28 cellular contexts compared by ENCODE assay signal in the genomic region with DNA sequence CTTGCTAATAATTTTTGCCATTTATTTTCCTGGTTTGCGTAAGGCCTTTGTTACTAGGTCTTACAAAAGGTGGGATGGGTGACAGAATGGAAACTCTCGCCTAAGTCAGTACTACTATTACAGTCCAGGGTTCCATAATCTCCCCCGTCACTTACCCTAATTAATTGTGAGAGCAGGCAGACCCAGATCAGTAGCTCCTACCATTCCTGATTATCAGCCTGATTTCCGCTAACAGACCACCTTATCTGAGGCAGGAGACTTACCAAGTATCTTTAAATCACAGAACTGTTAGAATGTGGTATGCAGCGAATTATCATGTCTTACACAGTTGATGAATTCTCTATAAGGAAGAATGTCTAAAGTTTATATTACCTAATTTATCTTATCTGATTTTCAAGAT.
"Had no signal": no experiment of that assay in that cellular context is flagged by ENCODE, and none has a peak within 500 bp of the region (broad histone marks: within the 10 kb centered on the region; RNA-seq: fewer than 3 reads in every experiment).

No MANE protein-coding gene starts in this region.

- H3K27ac ChIP-seq: cardiac muscle cell, PC-9, RWPE1 had no signal

- H3K4me3 ChIP-seq: cardiac muscle cell, K562, PC-9 had no signal

- ATAC-seq: activated CD8-positive, alpha-beta T cell treated with anti-CD3 and anti-CD28 coated beads for 36 hours; activated naive CD8-positive, alpha-beta T cell treated with anti-CD3 and anti-CD28 coated beads, Interleukin-2, amount 50 U/mL, for 24 hours; K562; Right ventricle myocardium inferior had no signal

- H3K36me3 ChIP-seq: cardiac muscle cell had no signal

- H3K27me3 ChIP-seq: cardiac muscle cell had no signal

- DNase-seq: activated CD4-positive, alpha-beta T cell treated with anti-CD3 and anti-CD28 coated beads, Interleukin-2, amount 10 ng/mL, durations not matched to agents 24 days and 14 days; activated CD4-positive, alpha-beta T cell treated with anti-CD3 and anti-CD28 coated beads, Interleukin-2, amount 50 U/mL, for 4 hours; activated CD8-positive, alpha-beta T cell treated with anti-CD3 and anti-CD28 coated beads for 36 hours; activated gamma-delta T cell; activated naive CD4-positive, alpha-beta T cell treated with anti-CD3 and anti-CD28 coated beads for 36 hours; activated naive CD8-positive, alpha-beta T cell treated with anti-CD3 and anti-CD28 coated beads, Interleukin-2, amount 50 U/mL, for 24 hours; activated T-cell treated with anti-CD3 and anti-CD28 coated beads, Interleukin-2, amount 50 U/mL, for 24 hours; amniotic stem cell; aorta; IMR-90; NCI-H1092 treated with DMSO at 0.1 percent for 48 hours; NCI-H1417; NCI-H187 treated with DMSO at 0.1 percent for 48 hours; NCI-H2081; NCI-H2171 treated with DMSO at 0.1 percent for 48 hours; NCI-H2227 treated with DMSO at 0.1 percent for 48 hours; NCI-H446; NK-92 treated with Interleukin-12 subunit alpha and Interleukin-12 subunit beta, amount 100 ng/mL, for 24 hours; PC-9; SIG-M5 had no signal

- H3K4me3 Mint-ChIP-seq: activated CD4-positive, alpha-beta T cell treated with anti-CD3 and anti-CD28 coated beads, Interleukin-2, amount 10 ng/mL, durations not matched to agents 24 days and 14 days; activated CD8-positive, alpha-beta T cell treated with anti-CD3 and anti-CD28 coated beads for 36 hours; activated naive CD4-positive, alpha-beta T cell treated with anti-CD3 and anti-CD28 coated beads for 36 hours; activated naive CD8-positive, alpha-beta T cell; activated naive CD8-positive, alpha-beta T cell treated with anti-CD3 and anti-CD28 coated beads, Interleukin-2, amount 50 U/mL, for 24 hours; activated T-cell treated with anti-CD3 and anti-CD28 coated beads, Interleukin-2, amount 50 U/mL, for 24 hours; T-helper 1 cell treated with Interleukin-12 subunit alpha and Interleukin-12 subunit beta and Interleukin-4 antibody, amounts not matched to agents 30 μg/mL and 1 μg/mL, for 36 hours; T-helper 2 cell treated with Interferon-gamma antibody and Interleukin-4, amounts not matched to agents 5 μg/mL and 100 μg/mL, for 36 hours had no signal

- H3K27me3 Mint-ChIP-seq: activated CD4-positive, alpha-beta T cell treated with anti-CD3 and anti-CD28 coated beads, Interleukin-2, amount 10 ng/mL, durations not matched to agents 24 days and 14 days; activated CD8-positive, alpha-beta T cell treated with anti-CD3 and anti-CD28 coated beads for 36 hours; activated naive CD8-positive, alpha-beta T cell; activated naive CD8-positive, alpha-beta T cell treated with anti-CD3 and anti-CD28 coated beads, Interleukin-2, amount 50 U/mL, for 24 hours; activated T-cell treated with anti-CD3 and anti-CD28 coated beads, Interleukin-2, amount 50 U/mL, for 24 hours had no signal

- H3K9me3 Mint-ChIP-seq: activated CD4-positive, alpha-beta T cell treated with anti-CD3 and anti-CD28 coated beads, Interleukin-2, amount 10 ng/mL, durations not matched to agents 24 days and 14 days; activated CD8-positive, alpha-beta T cell treated with anti-CD3 and anti-CD28 coated beads for 36 hours; activated naive CD4-positive, alpha-beta T cell treated with anti-CD3 and anti-CD28 coated beads for 36 hours; activated naive CD8-positive, alpha-beta T cell treated with anti-CD3 and anti-CD28 coated beads, Interleukin-2, amount 50 U/mL, for 24 hours; activated T-cell treated with anti-CD3 and anti-CD28 coated beads, Interleukin-2, amount 50 U/mL, for 24 hours; activated T-helper 2 cell treated with anti-CD3 and anti-CD28 coated beads, Interferon-gamma antibody, Interleukin-2, Interleukin-4, amounts not matched to agents 10 μg/mL and 5 μg/mL and 100 μg/mL, durations not matched to agents 14 hours and 24 hours and 36 hours; T-helper 1 cell treated with Interleukin-12 subunit alpha and Interleukin-12 subunit beta and Interleukin-4 antibody, amounts not matched to agents 30 μg/mL and 1 μg/mL, for 36 hours; T-helper 2 cell treated with Interferon-gamma antibody and Interleukin-4, amounts not matched to agents 5 μg/mL and 100 μg/mL, for 36 hours had no signal

- H3K27ac Mint-ChIP-seq: activated CD4-positive, alpha-beta T cell treated with anti-CD3 and anti-CD28 coated beads, Interleukin-2, amount 10 ng/mL, durations not matched to agents 24 days and 14 days; activated CD8-positive, alpha-beta T cell treated with anti-CD3 and anti-CD28 coated beads for 36 hours; activated naive CD4-positive, alpha-beta T cell treated with anti-CD3 and anti-CD28 coated beads for 36 hours; activated naive CD8-positive, alpha-beta T cell; activated naive CD8-positive, alpha-beta T cell treated with anti-CD3 and anti-CD28 coated beads, Interleukin-2, amount 50 U/mL, for 24 hours; activated T-cell treated with anti-CD3 and anti-CD28 coated beads, Interleukin-2, amount 50 U/mL, for 24 hours; activated T-helper 2 cell treated with anti-CD3 and anti-CD28 coated beads, Interferon-gamma antibody, Interleukin-2, Interleukin-4, amounts not matched to agents 10 μg/mL and 5 μg/mL and 100 μg/mL, durations not matched to agents 14 hours and 24 hours and 36 hours; T-helper 1 cell treated with Interleukin-12 subunit alpha and Interleukin-12 subunit beta and Interleukin-4 antibody, amounts not matched to agents 30 μg/mL and 1 μg/mL, for 36 hours; T-helper 2 cell treated with Interferon-gamma antibody and Interleukin-4, amounts not matched to agents 5 μg/mL and 100 μg/mL, for 36 hours had no signal
